21 cellular contexts compared by ENCODE assay signal in genomic region chr20:36269507-36269906, GRCh38.
"Had no signal": no experiment of that assay in that cellular context is flagged by ENCODE, and none has a peak within 500 bp of the region (broad histone marks: within the 10 kb centered on the region; RNA-seq: fewer than 3 reads in every experiment).

No MANE protein-coding gene starts in this region.

- H3K9me3 ChIP-seq: left ventricle myocardium inferior, pancreas, prostate gland, stomach, suprapubic skin, thoracic aorta, tibial artery, uterus had no signal

- H3K36me3 ChIP-seq: left ventricle myocardium inferior, pancreas, prostate gland, stomach, suprapubic skin, thoracic aorta, tibial artery, uterus had no signal

- DNase-seq: immature natural killer cell; left ventricle myocardium inferior; midbrain; naive thymus-derived CD8-positive, alpha-beta T cell; pancreas; retina; right cardiac atrium; stimulated activated CD4-positive, alpha-beta T cell treated with anti-CD3 and anti-CD28 coated beads, Interleukin-12 subunit alpha, Interleukin-12 subunit beta, amount 100 ng/mL, for 4 hours; stimulated activated CD4-positive, alpha-beta T cell treated with anti-CD3 and anti-CD28 coated beads, Interleukin-15, amount 100 ng/mL, for 24 hours; stimulated activated CD4-positive, alpha-beta T cell treated with anti-CD3 and anti-CD28 coated beads, Interleukin-2, amount 100 ng/mL, for 24 hours; stimulated activated CD4-positive, alpha-beta T cell treated with anti-CD3 and anti-CD28 coated beads, Interleukin-4, amount 100 ng/mL, for 1 hour; stimulated activated naive B cell treated with anti-CD40 and anti-IgM and Interleukin-4, amounts not matched to agents 10 μg/mL and 1 μg/mL and 100 μg/mL, for 72 hours; stimulated activated naive CD8-positive, alpha-beta T cell treated with anti-CD3 and anti-CD28 coated beads, Interleukin-15, Interleukin-2, amounts not matched to agents 100 U/mL and 50 U/mL, for 24 hours; stomach; tibial artery; uterus had no signal

- H3K27ac ChIP-seq: left ventricle myocardium inferior, pancreas, prostate gland, skin epidermis, stomach, suprapubic skin, thoracic aorta, tibial artery, uterus had no signal

- H3K4me1 ChIP-seq: left ventricle myocardium inferior, pancreas, prostate gland, stomach, suprapubic skin, tibial artery, uterus had no signal

- H3K4me3 ChIP-seq: left ventricle myocardium inferior, pancreas, prostate gland, skin epidermis, stomach, suprapubic skin, thoracic aorta, tibial artery, uterus had no signal

- H3K27me3 ChIP-seq: pancreas, uterus had no signal

- ATAC-seq: naive thymus-derived CD8-positive, alpha-beta T cell; pancreas; right cardiac atrium; sciatic nerve; stimulated activated naive B cell treated with anti-CD40 and anti-IgM and Interleukin-4, amounts not matched to agents 10 μg/mL and 1 μg/mL and 100 μg/mL, for 72 hours; stimulated activated naive CD8-positive, alpha-beta T cell treated with anti-CD3 and anti-CD28 coated beads, Interleukin-15, Interleukin-2, amounts not matched to agents 100 U/mL and 50 U/mL, for 24 hours had no signal

- FAIRE-seq: pancreas had no signal
